8 cellular contexts compared by ENCODE assay signal in genomic region chr10:95756061-95756751, GRCh38. TPM values are rescaled to one million over a fixed set of nuclear protein-coding genes. Genes with fewer than 3 reads are reported as not detected.
DNase-seq lines count a peak whose midpoint lies in the region; ATAC-seq and FAIRE-seq lines count a peak whose summit lies in the region.

Gene ENTPD1, plus strand, starts transcription at chr10:95756163. Its CDS starts 77 bp downstream, at chr10:95756240.

- ATAC-seq in CD4-positive, CD25-positive, alpha-beta regulatory T cell (ENCODE audit: low read depth in 2 of 2), result peak in 1 of 2 donors; percentile 9
- ATAC-seq in HG02588 (IDR thresholded peaks at IDR 0.05; ENCODE audit: unreplicated experiment) (peak; percentile 23), GM21447 (IDR thresholded peaks at IDR 0.05; ENCODE audit: unreplicated experiment) (no peak)

- peaks cover 5% of the 10 kb centered on the region for H3K27me3 Mint-ChIP-seq in CD4-positive, CD25-positive, alpha-beta regulatory T cell

- peaks cover 4 to 42% (median 22%) of the 10 kb centered on the region in 4 donors for H3K4me1 Mint-ChIP-seq in CD4-positive, CD25-positive, alpha-beta regulatory T cell

- peak within 1 kb of the TSS; percentile 70 to 94 (median 83) for H3K27ac Mint-ChIP-seq in CD4-positive, CD25-positive, alpha-beta regulatory T cell

- no peaks in the 10 kb centered on the region for H3K27me3 ChIP-seq in CD4-positive, CD25-positive, alpha-beta regulatory T cell (ENCODE audit: control insufficient read depth, insufficient read depth, low read length)
- H3K27me3 ChIP-seq in skeletal muscle tissue (ENCODE audit: control insufficient read depth in 3 of 3, insufficient read depth in 3 of 3, low read length in 3 of 3), result no peaks in the 10 kb centered on the region

- 3 to 4% (median 3%) methylated on average over 11 of the region's 11 CpGs for WGBS in adipose tissue, 3 donors

- no peaks in the 10 kb centered on the region for H3K36me3 ChIP-seq in CD4-positive, CD25-positive, alpha-beta regulatory T cell (ENCODE audit: control insufficient read depth, insufficient read depth, low read length)
- H3K36me3 ChIP-seq in skeletal muscle tissue (ENCODE audit: control insufficient read depth in 3 of 3, insufficient read depth in 3 of 3, low read length in 3 of 3), result no peaks in the 10 kb centered on the region

- no peaks in the 10 kb centered on the region for H3K36me3 Mint-ChIP-seq in CD4-positive, CD25-positive, alpha-beta regulatory T cell

- H3K9me3 ChIP-seq in CD4-positive, CD25-positive, alpha-beta regulatory T cell (ENCODE audit: control insufficient read depth in 2 of 2, low read length in 2 of 2), result no peaks in the 10 kb centered on the region
- no peaks in the 10 kb centered on the region for H3K9me3 ChIP-seq in skeletal muscle tissue (ENCODE audit: control insufficient read depth in 3 of 3, low read length in 3 of 3)

- H3K27ac ChIP-seq in CD4-positive, CD25-positive, alpha-beta regulatory T cell (ENCODE audit: insufficient read depth, low read length, poor library complexity, severe bottlenecking), result peak within 1 kb of the TSS; percentile 72
- H3K27ac ChIP-seq in adipose tissue (ENCODE audit: low read depth, low read length) (peak within 1 kb of the TSS; percentile 43), skeletal muscle tissue (ENCODE audit: low read depth, low read length) (peak within 1 kb of the TSS; percentile 54)

- peaks cover 30% of the 10 kb centered on the region for H3K4me1 ChIP-seq in CD4-positive, CD25-positive, alpha-beta regulatory T cell (ENCODE audit: control insufficient read depth, insufficient read depth, low read length, poor library complexity, severe bottlenecking)
- H3K4me1 ChIP-seq in skeletal muscle tissue (ENCODE audit: control insufficient read depth in 3 of 3, insufficient read depth in 3 of 3, low read length in 3 of 3), result peaks cover 2 to 4% (median 2%) of the 10 kb centered on the region in 3 donors

- no peak for FAIRE-seq in urothelium cell line (lab: Jason Lieb, UNC)

- H3K4me3 ChIP-seq in CD4-positive, CD25-positive, alpha-beta regulatory T cell (ENCODE audit: low read depth, low read length), result peak within 1 kb of the TSS; percentile 88
- H3K4me3 ChIP-seq in iPS-11a (ENCODE audit: low read depth, low read length), result peak within 1 kb of the TSS; percentile 46
- H3K4me3 ChIP-seq in skeletal muscle tissue (ENCODE audit: low read length in 3 of 3), result peak within 1 kb of the TSS; percentile 14 to 57 (median 21)

- DNase-seq in CD4-positive, CD25-positive, alpha-beta regulatory T cell, result peak in 1 of 3 donors; percentile 54
- DNase-seq in stimulated activated CD4-positive, alpha-beta T cell treated with anti-CD3 and anti-CD28 coated beads, Interleukin-15, amount 100 ng/mL, for 24 hours, result no peak
- no peak for DNase-seq in urothelium cell line (ENCODE audit: low spot score)

- peaks cover 0 to 2% (median 0%) of the 10 kb centered on the region in 7 donors for H3K9me3 Mint-ChIP-seq in CD4-positive, CD25-positive, alpha-beta regulatory T cell

- H3K9ac ChIP-seq in skeletal muscle tissue (ENCODE audit: low read depth in 1 of 3, low read length in 3 of 3), result peak within 1 kb of the TSS; percentile 42 to 59 (median 55)

- peak within 1 kb of the TSS; percentile 79 to 97 (median 90) for H3K4me3 Mint-ChIP-seq in CD4-positive, CD25-positive, alpha-beta regulatory T cell

RNA-seq across cellular contexts. Expression of gene ENTPD1, which starts in this region (rescaled TPM):
- 49.4 TPM for total RNA-seq in CD4-positive, CD25-positive, alpha-beta regulatory T cell
- polyA plus RNA-seq in CD4-positive, CD25-positive, alpha-beta regulatory T cell, result 10 to 100 TPM in 3 of 4 donors, 1 to 10 TPM in 1; 3.5 to 38.3 (median 17.9) TPM
- polyA plus RNA-seq in adipose tissue, result 1 to 10 TPM; 1.6 to 8.8 (median 7.2) TPM
- total RNA-seq in skeletal muscle tissue, result 8.9 TPM

Comparison
In these comparisons a context has a peak if more than half of its experiments do, and no peak if none do; other contexts are left out.
1. H3K4me3 ChIP-seq: peak in every context shown above with its lines; median percentile 88 in CD4-positive, CD25-positive, alpha-beta regulatory T cell; 46 in iPS-11a; 21 in skeletal muscle tissue.